Comparison of ENCODE assay signal across 1 cellular context in genomic region chr15:88987590-88987950, GRCh38.
TF ChIP-seq lines count a peak whose summit lies in the region.

No MANE protein-coding gene starts in this region.

TF ChIP-seq in WTC11, 78 proteins besides CTCF, POLR2A, EP300 and RAD21 (continued from another document):
- TF ChIP-seq STAT6 (CRISPR knock-in tag; conservative IDR thresholded peaks at IDR 0.05; ENCODE audit: low read depth) (no peak), ZNF512 (CRISPR knock-in tag; IDR thresholded peaks at IDR 0.05; ENCODE audit: borderline replicate concordance) (no peak)
